ENCODE assay signal across 1 cellular context in genomic region chr7:90709501-90710465, GRCh38.
TF ChIP-seq lines count a peak whose summit lies in the region.

No MANE protein-coding gene starts in this region.

TF ChIP-seq in WTC11, 78 proteins besides CTCF, POLR2A, EP300 and RAD21 (continued from another document):
- TF ChIP-seq STAT6 (CRISPR knock-in tag; conservative IDR thresholded peaks at IDR 0.05; ENCODE audit: low read depth) (no peak), JUN (CRISPR knock-in tag; IDR thresholded peaks at IDR 0.05) (no peak), MAX (CRISPR knock-in tag; IDR thresholded peaks at IDR 0.05) (no peak)
